ENCODE assay signal across 1 cellular context in genomic region chr19:4991996-4992698, GRCh38.
TF ChIP-seq lines count a peak whose summit lies in the region.

No MANE protein-coding gene starts in this region.

TF ChIP-seq in SK-N-SH, 30 proteins besides CTCF, POLR2A, EP300 and RAD21 (continued from another document):
- TF ChIP-seq TCF12 (IDR thresholded peaks at IDR 0.05) (no peak), FOXM1 (IDR thresholded peaks at IDR 0.05; ENCODE audit: low read depth) (no peak), MAX (IDR thresholded peaks at IDR 0.05; ENCODE audit: low read depth) (no peak), NFIC (IDR thresholded peaks at IDR 0.05; ENCODE audit: borderline replicate concordance) (no peak), GABPA (IDR thresholded peaks at IDR 0.05; ENCODE audit: low read depth) (no peak), NRF1 (IDR thresholded peaks at IDR 0.05; ENCODE audit: low read depth, low read length) (no peak), JUND (IDR thresholded peaks at IDR 0.05) (no peak), RFX5 (IDR thresholded peaks at IDR 0.05; ENCODE audit: low read length) (no peak), EZH2phosphoT487 (IDR thresholded peaks at IDR 0.05; ENCODE audit: borderline replicate concordance, low read depth) (no peak), POLR2AphosphoS5 (IDR thresholded peaks at IDR 0.05; ENCODE audit: low read depth, low read length) (no peak)
- TF ChIP-seq, protein P1, sequence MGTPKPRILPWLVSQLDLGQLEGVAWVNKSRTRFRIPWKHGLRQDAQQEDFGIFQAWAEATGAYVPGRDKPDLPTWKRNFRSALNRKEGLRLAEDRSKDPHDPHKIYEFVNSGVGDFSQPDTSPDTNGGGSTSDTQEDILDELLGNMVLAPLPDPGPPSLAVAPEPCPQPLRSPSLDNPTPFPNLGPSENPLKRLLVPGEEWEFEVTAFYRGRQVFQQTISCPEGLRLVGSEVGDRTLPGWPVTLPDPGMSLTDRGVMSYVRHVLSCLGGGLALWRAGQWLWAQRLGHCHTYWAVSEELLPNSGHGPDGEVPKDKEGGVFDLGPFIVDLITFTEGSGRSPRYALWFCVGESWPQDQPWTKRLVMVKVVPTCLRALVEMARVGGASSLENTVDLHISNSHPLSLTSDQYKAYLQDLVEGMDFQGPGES (IDR thresholded peaks at IDR 0.05; ENCODE audit: low read depth, low read length), result no peak
TF ChIP-seq in SK-N-SH: peak in this region for 0.
